Comparison of ENCODE assay signal across 11 cellular contexts in the genomic region with DNA sequence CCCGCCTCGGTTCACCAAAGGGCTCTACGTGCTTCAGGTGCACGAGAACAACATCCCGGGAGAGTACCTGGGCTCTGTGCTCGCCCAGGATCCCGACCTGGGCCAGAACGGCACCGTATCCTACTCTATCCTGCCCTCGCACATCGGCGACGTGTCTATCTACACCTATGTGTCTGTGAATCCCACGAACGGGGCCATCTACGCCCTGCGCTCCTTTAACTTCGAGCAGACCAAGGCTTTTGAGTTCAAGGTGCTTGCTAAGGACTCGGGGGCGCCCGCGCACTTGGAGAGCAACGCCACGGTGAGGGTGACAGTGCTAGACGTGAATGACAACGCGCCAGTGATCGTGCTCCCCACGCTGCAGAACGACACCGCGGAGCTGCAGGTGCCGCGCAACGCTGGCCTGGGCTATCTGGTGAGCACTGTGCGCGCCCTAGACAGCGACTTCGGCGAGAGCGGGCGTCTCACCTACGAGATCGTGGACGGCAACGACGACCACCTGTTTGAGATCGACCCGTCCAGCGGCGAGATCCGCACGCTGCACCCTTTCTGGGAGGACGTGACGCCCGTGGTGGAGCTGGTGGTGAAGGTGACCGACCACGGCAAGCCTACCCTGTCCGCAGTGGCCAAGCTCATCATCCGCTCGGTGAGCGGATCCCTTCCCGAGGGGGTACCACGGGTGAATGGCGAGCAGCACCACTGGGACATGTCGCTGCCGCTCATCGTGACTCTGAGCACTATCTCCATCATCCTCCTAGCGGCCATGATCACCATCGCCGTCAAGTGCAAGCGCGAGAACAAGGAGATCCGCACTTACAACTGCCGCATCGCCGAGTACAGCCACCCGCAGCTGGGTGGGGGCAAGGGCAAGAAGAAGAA. TPM values are rescaled to one million over a fixed set of nuclear protein-coding genes. Genes with fewer than 3 reads are reported as not detected.
DNase-seq lines count a peak whose midpoint lies in the region; ATAC-seq, FAIRE-seq and TF ChIP-seq lines count a peak whose summit lies in the region.
"Had no signal": no experiment of that assay in that cellular context is flagged by ENCODE, and none has a peak within 500 bp of the region (broad histone marks: within the 10 kb centered on the region; RNA-seq: fewer than 3 reads in every experiment).

No MANE protein-coding gene starts in this region.

- H3K4me1 Mint-ChIP-seq in activated T-cell treated with anti-CD3 and anti-CD28 coated beads, Interleukin-2, amount 50 U/mL, for 4 hours (ENCODE audit: low read depth) = peaks cover 30% of the 10 kb centered on the region

- no peak for FAIRE-seq in pancreas (lab: Jason Lieb, UNC)
- FAIRE-seq: bronchial epithelial cell had no signal

- no peaks in the 10 kb centered on the region for H3K36me3 ChIP-seq in pancreas
- H3K36me3 ChIP-seq: Peyer's patch had no signal

- peak overlapping the region; percentile 21 for H3K4me3 Mint-ChIP-seq in activated T-cell treated with anti-CD3 and anti-CD28 coated beads, Interleukin-2, amount 50 U/mL, for 4 hours

- no peaks in the 10 kb centered on the region for H3K9me3 Mint-ChIP-seq in activated T-cell treated with anti-CD3 and anti-CD28 coated beads, Interleukin-2, amount 50 U/mL, for 4 hours

- no peaks in the 10 kb centered on the region for H3K36me3 Mint-ChIP-seq in activated T-cell treated with anti-CD3 and anti-CD28 coated beads, Interleukin-2, amount 50 U/mL, for 4 hours (ENCODE audit: insufficient read depth)

- no peak for ATAC-seq in activated T-cell treated with anti-CD3 and anti-CD28 coated beads, Interleukin-2, amount 50 U/mL, for 4 hours
- ATAC-seq in right cardiac atrium = no peak
- peak in 2 of 4 donors; percentile 3 to 6 for ATAC-seq in pancreas

- H3K27ac ChIP-seq in right cardiac atrium (ENCODE audit: low read length) = peak overlapping the region; percentile 6
- H3K27ac ChIP-seq in pancreas = peak overlapping the region in 3 of 4 donors; percentile 35 to 70 (median 58)

- peaks cover 55% of the 10 kb centered on the region for H3K27me3 Mint-ChIP-seq in activated T-cell treated with anti-CD3 and anti-CD28 coated beads, Interleukin-2, amount 50 U/mL, for 4 hours (ENCODE audit: low read depth)

- H3K4me3 ChIP-seq in right cardiac atrium (ENCODE audit: low read length) (peak overlapping the region; percentile 75), pancreas (peak overlapping the region in 3 of 4 donors; percentile 18 to 57 (median 41))

- TF ChIP-seq CTCF in pancreas (IDR thresholded peaks at IDR 0.05) = no peak

- intact Hi-C loops in right cardiac atrium (cut with DNase I) = no loop called here
- intact Hi-C loops in pancreas (cut with DNase I) = no loop called here

- peak in 10 of 14 donors; percentile 49 to 80 (median 74) for DNase-seq in C1 segment of cervical spinal cord (lab: John Stamatoyannopoulos, UW)
- no peak for DNase-seq in activated T-cell treated with anti-CD3 and anti-CD28 coated beads, Interleukin-2, amount 50 U/mL, for 4 hours
- DNase-seq in right cardiac atrium = peak; percentile 15 to 55 (median 37)
- peak in 5 of 6 donors; percentile 12 to 63 (median 21) for DNase-seq in pancreas
- DNase-seq in T-helper 9 cell = no peak
- no peak for DNase-seq in stimulated activated CD8-positive, alpha-beta memory T cell treated with anti-CD3 and anti-CD28 coated beads, Interleukin-4, amount 100 ng/mL, for 48 hours
- DNase-seq in NCI-H1417 treated with DMSO at 0.1 percent for 48 hours (lab: John Stamatoyannopoulos, UW) = no peak
- no peak for DNase-seq in MV-4-11 (lab: John Stamatoyannopoulos, UW)
- DNase-seq: IMR-90 had no signal

- H3K27me3 ChIP-seq in right cardiac atrium (ENCODE audit: control insufficient read depth, insufficient read depth) (no peaks in the 10 kb centered on the region), pancreas (peaks cover 4 to 31% (median 7%) of the 10 kb centered on the region in 4 donors)

- H3K9me3 ChIP-seq in right cardiac atrium (ENCODE audit: control insufficient read depth, low read length) = no peaks in the 10 kb centered on the region
- H3K9me3 ChIP-seq in pancreas = no peaks in the 10 kb centered on the region

- 6% methylated on average over 78 of the region's 78 CpGs for WGBS in right cardiac atrium
- 5 to 7% methylated on average over 78 of the region's 78 CpGs for WGBS in pancreas, 2 donors

- H3K4me1 ChIP-seq in right cardiac atrium (ENCODE audit: control insufficient read depth, insufficient read depth, low read length) (no peaks in the 10 kb centered on the region), pancreas (peaks cover 0 to 11% (median 0%) of the 10 kb centered on the region in 3 donors)

RNA-seq across cellular contexts. Expression of a gene that starts 2.6 kb away (rescaled TPM):
- under 1 TPM in 2 of 3 donors, not detected in 1; 0.03 to 0.05 TPM for total RNA-seq in activated T-cell treated with anti-CD3 and anti-CD28 coated beads, Interleukin-2, amount 50 U/mL, for 4 hours
- 1 to 10 TPM; 4.2 to 6.0 (median 5.4) TPM for total RNA-seq in right cardiac atrium
- polyA plus RNA-seq in right cardiac atrium = 1.3 TPM
- total RNA-seq in pancreas = 10 to 100 TPM in 1 of 6 donors, 1 to 10 TPM in 5; 3.7 to 10.2 (median 7.6) TPM
- 1 to 10 TPM; 2.1 to 7.3 TPM for polyA plus RNA-seq in pancreas
- polyA plus RNA-seq: IMR-90 had no signal

Comparison
In these comparisons a context has a peak if more than half of its experiments do, and no peak if none do; other contexts are left out.
1. DNase-seq: peak in C1 segment of cervical spinal cord (10 of 14), right cardiac atrium (3 of 3) and pancreas (5 of 6); none in activated T-cell treated with anti-CD3 and anti-CD28 coated beads, Interleukin-2, amount 50 U/mL, for 4 hours (single experiment), T-helper 9 cell (single experiment), stimulated activated CD8-positive, alpha-beta memory T cell treated with anti-CD3 and anti-CD28 coated beads, Interleukin-4, amount 100 ng/mL, for 48 hours (single experiment), NCI-H1417 treated with DMSO at 0.1 percent for 48 hours (single experiment) and MV-4-11 (single experiment).
2. RNA of a gene that starts 2.6 kb away (total RNA-seq): 3.7 to 10.2 TPM in pancreas and 4.2 to 6.0 TPM in right cardiac atrium; 0.03 to 0.05 TPM in activated T-cell treated with anti-CD3 and anti-CD28 coated beads, Interleukin-2, amount 50 U/mL, for 4 hours; every median in the first group is over 4 times any median in the second.